ENCODE assay signal across 11 cellular contexts in the genomic region with DNA sequence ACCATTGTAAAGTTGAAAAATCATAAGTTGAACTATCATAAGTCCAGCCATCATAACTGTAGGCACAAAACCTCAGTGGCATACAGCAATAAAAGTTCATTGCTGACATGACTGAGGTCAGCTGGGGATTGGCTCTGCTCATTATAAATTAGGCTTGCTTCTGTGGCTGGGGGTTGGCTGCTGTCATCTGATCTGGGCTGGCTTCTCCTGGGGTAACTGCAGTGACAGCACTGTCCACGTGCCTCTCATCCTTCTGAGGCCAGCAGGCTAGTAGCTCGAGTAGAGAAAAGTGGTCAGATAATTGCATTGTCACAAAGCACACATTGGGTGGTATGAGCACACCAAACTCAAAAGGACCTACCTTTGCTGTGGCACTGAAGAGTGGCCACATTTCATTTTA. TPM values are rescaled to one million over a fixed set of nuclear protein-coding genes. Genes with fewer than 3 reads are reported as not detected.
DNase-seq lines count a peak whose midpoint lies in the region; ATAC-seq and TF ChIP-seq lines count a peak whose summit lies in the region.
"Had no signal": no experiment of that assay in that cellular context is flagged by ENCODE, and none has a peak within 500 bp of the region (broad histone marks: within the 10 kb centered on the region; RNA-seq: fewer than 3 reads in every experiment).

No MANE protein-coding gene starts in this region.

- H3K9me3 ChIP-seq in naive thymus-derived CD4-positive, alpha-beta T cell (ENCODE audit: control insufficient read depth in 2 of 3, low read length in 3 of 3) = no peaks in the 10 kb centered on the region
- H3K9me3 ChIP-seq: SJSA1 had no signal

- H3K27ac Mint-ChIP-seq in CD14-positive monocyte = peak overlapping the region; percentile 84 to 97 (median 89)
- H3K27ac Mint-ChIP-seq in activated CD8-positive, alpha-beta T cell treated with anti-CD3 and anti-CD28 coated beads, Interleukin-2, amount 10 ng/mL, durations not matched to agents 7 days and 5 days = peak overlapping the region; percentile 95
- peak overlapping the region; percentile 87 to 99 (median 97) for H3K27ac Mint-ChIP-seq in naive thymus-derived CD4-positive, alpha-beta T cell

- intact Hi-C loops in CD14-positive monocyte (cut with micrococcal nuclease) = loop anchor here in 1 of 2 donors (2.0 kb wide), 1 partner anchor 16 kb away; no protein-coding TSS in a partner anchor
- intact Hi-C loops in naive thymus-derived CD4-positive, alpha-beta T cell (cut with micrococcal nuclease) = no loop called here

- POLR2A ChIA-PET in activated CD8-positive, alpha-beta T cell treated with anti-CD3 and anti-CD28 coated beads, Interleukin-2, amount 10 ng/mL, durations not matched to agents 7 days and 5 days (lab: Charles Lee) = interaction anchor here (1.0 to 3.6 kb wide), 6 partner anchors 9 to 51 kb away, joined by 3 to 34 read pairs (median 15); no protein-coding TSS in a partner anchor
- POLR2A ChIA-PET in naive thymus-derived CD4-positive, alpha-beta T cell (lab: Charles Lee) = interaction anchor here (1.0 to 22.8 kb wide), 6 partner anchors 10 to 52 kb away, joined by 3 to 304 read pairs (median 60); no protein-coding TSS in a partner anchor

- no peak overlapping the region for H3K4me3 Mint-ChIP-seq in CD14-positive monocyte
- no peak overlapping the region for H3K4me3 Mint-ChIP-seq in activated CD8-positive, alpha-beta T cell treated with anti-CD3 and anti-CD28 coated beads, Interleukin-2, amount 10 ng/mL, durations not matched to agents 7 days and 5 days
- peak overlapping the region in 9 of 10 donors; percentile 8 to 83 (median 36) for H3K4me3 Mint-ChIP-seq in naive thymus-derived CD4-positive, alpha-beta T cell

- TF ChIP-seq CTCF in CD14-positive monocyte (IDR thresholded peaks at IDR 0.05) (no peak), HL-60 (IDR thresholded peaks at IDR 0.05; ENCODE audit: insufficient read depth, low read length) (no peak)

- H3K4me1 Mint-ChIP-seq in CD14-positive monocyte = peaks cover 76% of the 10 kb centered on the region
- H3K4me1 Mint-ChIP-seq in activated CD8-positive, alpha-beta T cell treated with anti-CD3 and anti-CD28 coated beads, Interleukin-2, amount 10 ng/mL, durations not matched to agents 7 days and 5 days (ENCODE audit: low read depth) = peaks cover 94% of the 10 kb centered on the region
- H3K4me1 Mint-ChIP-seq in naive thymus-derived CD4-positive, alpha-beta T cell = peaks cover 66 to 100% (median 93%) of the 10 kb centered on the region in 7 donors

- no peak for ATAC-seq in activated CD8-positive, alpha-beta T cell treated with anti-CD3 and anti-CD28 coated beads, Interleukin-2, amount 10 ng/mL, durations not matched to agents 7 days and 5 days
- no peak for ATAC-seq in naive thymus-derived CD4-positive, alpha-beta T cell
- ATAC-seq in esophagus mucosa = no peak
- ATAC-seq in GM18511 (IDR thresholded peaks at IDR 0.05; ENCODE audit: unreplicated experiment) = no peak
- no peak for ATAC-seq in GM18498 (IDR thresholded peaks at IDR 0.05; ENCODE audit: unreplicated experiment)

- CTCF ChIA-PET in activated CD8-positive, alpha-beta T cell treated with anti-CD3 and anti-CD28 coated beads, Interleukin-2, amount 10 ng/mL, durations not matched to agents 7 days and 5 days (lab: Charles Lee) = interaction anchor here (0.9 to 8.7 kb wide), 9 partner anchors 10 to 48 kb away, joined by 3 to 83 read pairs (median 15); no protein-coding TSS in a partner anchor
- CTCF ChIA-PET in naive thymus-derived CD4-positive, alpha-beta T cell (lab: Charles Lee) = interaction anchor here (0.9 to 3.5 kb wide), 7 partner anchors 8 to 47 kb away, joined by 3 to 23 read pairs (median 10); no protein-coding TSS in a partner anchor

- DNase-seq in CD14-positive monocyte (ENCODE audit: low spot score) = no peak
- peak in 1 of 2 experiments; percentile 31 for DNase-seq in HL-60 (ENCODE audit: low read depth in 1 of 2, low spot score in 1 of 2)
- peak; percentile 21 for DNase-seq in activated CD8-positive, alpha-beta T cell treated with anti-CD3 and anti-CD28 coated beads, Interleukin-2, amount 10 ng/mL, durations not matched to agents 7 days and 5 days
- no peak for DNase-seq in naive thymus-derived CD4-positive, alpha-beta T cell
- DNase-seq in DMS53 treated with DMSO at 0.1 percent for 48 hours (lab: John Stamatoyannopoulos, UW; ENCODE audit: unreplicated experiment) = no peak
- DNase-seq: NCI-H2171, posterior cingulate gyrus had no signal

- peaks cover 46 to 94% of the 10 kb centered on the region in 2 donors for H3K4me1 ChIP-seq in naive thymus-derived CD4-positive, alpha-beta T cell (ENCODE audit: control insufficient read depth in 2 of 2, insufficient read depth in 2 of 2, low read length in 2 of 2)

- H3K27me3 ChIP-seq in HL-60 (ENCODE audit: insufficient read depth, poor library complexity, severe bottlenecking) = no peaks in the 10 kb centered on the region
- H3K27me3 ChIP-seq in naive thymus-derived CD4-positive, alpha-beta T cell (ENCODE audit: control insufficient read depth in 2 of 2, insufficient read depth in 2 of 2, low read length in 2 of 2) = no peaks in the 10 kb centered on the region
- H3K27me3 ChIP-seq: SJSA1 had no signal

- H3K9me3 Mint-ChIP-seq in CD14-positive monocyte = peaks cover 0 to 5% (median 0%) of the 10 kb centered on the region in 7 donors
- H3K9me3 Mint-ChIP-seq in activated CD8-positive, alpha-beta T cell treated with anti-CD3 and anti-CD28 coated beads, Interleukin-2, amount 10 ng/mL, durations not matched to agents 7 days and 5 days (ENCODE audit: insufficient read depth) = no peaks in the 10 kb centered on the region
- peaks cover 0 to 2% (median 0%) of the 10 kb centered on the region in 11 donors for H3K9me3 Mint-ChIP-seq in naive thymus-derived CD4-positive, alpha-beta T cell

- H3K4me3 ChIP-seq in HL-60 (replicated peaks; ENCODE audit: insufficient read depth, low read length) = no peak overlapping the region
- no peak overlapping the region for H3K4me3 ChIP-seq in naive thymus-derived CD4-positive, alpha-beta T cell (ENCODE audit: low read length)
- H3K4me3 ChIP-seq: SJSA1 had no signal

- H3K27me3 Mint-ChIP-seq in CD14-positive monocyte (ENCODE audit: low read depth in 3 of 3) = peaks cover 0 to 5% (median 0%) of the 10 kb centered on the region in 3 donors
- no peaks in the 10 kb centered on the region for H3K27me3 Mint-ChIP-seq in activated CD8-positive, alpha-beta T cell treated with anti-CD3 and anti-CD28 coated beads, Interleukin-2, amount 10 ng/mL, durations not matched to agents 7 days and 5 days (ENCODE audit: low read depth)
- H3K27me3 Mint-ChIP-seq in naive thymus-derived CD4-positive, alpha-beta T cell = no peaks in the 10 kb centered on the region

- H3K36me3 Mint-ChIP-seq in CD14-positive monocyte = peaks cover 5 to 10% of the 10 kb centered on the region in 2 donors
- peaks cover 27% of the 10 kb centered on the region for H3K36me3 Mint-ChIP-seq in activated CD8-positive, alpha-beta T cell treated with anti-CD3 and anti-CD28 coated beads, Interleukin-2, amount 10 ng/mL, durations not matched to agents 7 days and 5 days (ENCODE audit: low read depth)
- H3K36me3 Mint-ChIP-seq in naive thymus-derived CD4-positive, alpha-beta T cell = peaks cover 0 to 29% (median 3%) of the 10 kb centered on the region in 5 donors

- H3K27ac ChIP-seq in HL-60 (replicated peaks) = peak overlapping the region; percentile 90
- H3K27ac ChIP-seq in naive thymus-derived CD4-positive, alpha-beta T cell (ENCODE audit: low read depth, low read length) = peak overlapping the region; percentile 60

- no peaks in the 10 kb centered on the region for H3K36me3 ChIP-seq in naive thymus-derived CD4-positive, alpha-beta T cell (ENCODE audit: control insufficient read depth in 2 of 3, insufficient read depth in 3 of 3, low read length in 3 of 3)
- H3K36me3 ChIP-seq: SJSA1 had no signal

RNA-seq across cellular contexts. Expression of a gene that starts 31.3 kb away (rescaled TPM):
- 100 to 1,000 TPM; 146 to 148 TPM for polyA plus RNA-seq in CD14-positive monocyte
- total RNA-seq in activated CD8-positive, alpha-beta T cell treated with anti-CD3 and anti-CD28 coated beads, Interleukin-2, amount 10 ng/mL, durations not matched to agents 7 days and 5 days = 10 to 100 TPM; 38.3 to 42.3 TPM
- total RNA-seq in naive thymus-derived CD4-positive, alpha-beta T cell = 10 to 100 TPM; 38.6 to 60.1 (median 49.5) TPM
- 100 to 1,000 TPM in 1 of 2 donors, 10 to 100 TPM in 1; 87.7 to 157 TPM for polyA plus RNA-seq in naive thymus-derived CD4-positive, alpha-beta T cell
- total RNA-seq in esophagus mucosa = 1.2 TPM

Comparison
In these comparisons a context has a peak if more than half of its experiments do, and no peak if none do; other contexts are left out.
1. H3K4me3 Mint-ChIP-seq: peak in naive thymus-derived CD4-positive, alpha-beta T cell (9 of 10); none in CD14-positive monocyte (0 of 2) and activated CD8-positive, alpha-beta T cell treated with anti-CD3 and anti-CD28 coated beads, Interleukin-2, amount 10 ng/mL, durations not matched to agents 7 days and 5 days (single experiment).
2. RNA of a gene that starts 31.3 kb away (total RNA-seq): 38.6 to 60.1 TPM in naive thymus-derived CD4-positive, alpha-beta T cell and 38.3 to 42.3 TPM in activated CD8-positive, alpha-beta T cell treated with anti-CD3 and anti-CD28 coated beads, Interleukin-2, amount 10 ng/mL, durations not matched to agents 7 days and 5 days; 1.2 TPM in esophagus mucosa (single experiment); every median in the first group is over 10 times any median in the second.
3. Peak in every context shown above with its lines, with median percentiles within 50 percentile points of each other: H3K27ac Mint-ChIP-seq.